ENCODE assay signal across 1 cellular context in the genomic region with DNA sequence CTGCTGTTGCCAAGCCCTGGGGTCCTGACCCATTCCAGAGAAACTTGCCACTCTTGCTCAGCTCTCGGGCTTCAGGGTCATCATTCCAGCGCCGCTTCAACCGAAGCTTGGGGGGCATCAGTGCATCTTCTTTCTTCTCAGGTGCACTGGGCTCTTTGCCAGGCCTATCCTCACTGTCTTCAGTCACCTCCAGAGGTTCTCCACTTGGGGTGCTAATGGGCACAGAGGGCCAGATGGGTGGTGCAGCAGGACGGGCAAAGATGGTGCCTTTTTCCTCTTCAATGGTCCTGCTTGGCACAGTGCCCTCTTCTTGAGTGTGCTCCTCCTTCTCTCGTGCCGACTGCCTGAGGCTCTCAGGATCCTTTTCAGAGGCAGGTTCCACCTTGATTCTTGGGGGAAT.
TF ChIP-seq lines count a peak whose summit lies in the region.

No MANE protein-coding gene starts in this region.

TF ChIP-seq in GM23338, 12 proteins besides CTCF, POLR2A, EP300 and RAD21 (continued from another document):
- TF ChIP-seq, protein P1, sequence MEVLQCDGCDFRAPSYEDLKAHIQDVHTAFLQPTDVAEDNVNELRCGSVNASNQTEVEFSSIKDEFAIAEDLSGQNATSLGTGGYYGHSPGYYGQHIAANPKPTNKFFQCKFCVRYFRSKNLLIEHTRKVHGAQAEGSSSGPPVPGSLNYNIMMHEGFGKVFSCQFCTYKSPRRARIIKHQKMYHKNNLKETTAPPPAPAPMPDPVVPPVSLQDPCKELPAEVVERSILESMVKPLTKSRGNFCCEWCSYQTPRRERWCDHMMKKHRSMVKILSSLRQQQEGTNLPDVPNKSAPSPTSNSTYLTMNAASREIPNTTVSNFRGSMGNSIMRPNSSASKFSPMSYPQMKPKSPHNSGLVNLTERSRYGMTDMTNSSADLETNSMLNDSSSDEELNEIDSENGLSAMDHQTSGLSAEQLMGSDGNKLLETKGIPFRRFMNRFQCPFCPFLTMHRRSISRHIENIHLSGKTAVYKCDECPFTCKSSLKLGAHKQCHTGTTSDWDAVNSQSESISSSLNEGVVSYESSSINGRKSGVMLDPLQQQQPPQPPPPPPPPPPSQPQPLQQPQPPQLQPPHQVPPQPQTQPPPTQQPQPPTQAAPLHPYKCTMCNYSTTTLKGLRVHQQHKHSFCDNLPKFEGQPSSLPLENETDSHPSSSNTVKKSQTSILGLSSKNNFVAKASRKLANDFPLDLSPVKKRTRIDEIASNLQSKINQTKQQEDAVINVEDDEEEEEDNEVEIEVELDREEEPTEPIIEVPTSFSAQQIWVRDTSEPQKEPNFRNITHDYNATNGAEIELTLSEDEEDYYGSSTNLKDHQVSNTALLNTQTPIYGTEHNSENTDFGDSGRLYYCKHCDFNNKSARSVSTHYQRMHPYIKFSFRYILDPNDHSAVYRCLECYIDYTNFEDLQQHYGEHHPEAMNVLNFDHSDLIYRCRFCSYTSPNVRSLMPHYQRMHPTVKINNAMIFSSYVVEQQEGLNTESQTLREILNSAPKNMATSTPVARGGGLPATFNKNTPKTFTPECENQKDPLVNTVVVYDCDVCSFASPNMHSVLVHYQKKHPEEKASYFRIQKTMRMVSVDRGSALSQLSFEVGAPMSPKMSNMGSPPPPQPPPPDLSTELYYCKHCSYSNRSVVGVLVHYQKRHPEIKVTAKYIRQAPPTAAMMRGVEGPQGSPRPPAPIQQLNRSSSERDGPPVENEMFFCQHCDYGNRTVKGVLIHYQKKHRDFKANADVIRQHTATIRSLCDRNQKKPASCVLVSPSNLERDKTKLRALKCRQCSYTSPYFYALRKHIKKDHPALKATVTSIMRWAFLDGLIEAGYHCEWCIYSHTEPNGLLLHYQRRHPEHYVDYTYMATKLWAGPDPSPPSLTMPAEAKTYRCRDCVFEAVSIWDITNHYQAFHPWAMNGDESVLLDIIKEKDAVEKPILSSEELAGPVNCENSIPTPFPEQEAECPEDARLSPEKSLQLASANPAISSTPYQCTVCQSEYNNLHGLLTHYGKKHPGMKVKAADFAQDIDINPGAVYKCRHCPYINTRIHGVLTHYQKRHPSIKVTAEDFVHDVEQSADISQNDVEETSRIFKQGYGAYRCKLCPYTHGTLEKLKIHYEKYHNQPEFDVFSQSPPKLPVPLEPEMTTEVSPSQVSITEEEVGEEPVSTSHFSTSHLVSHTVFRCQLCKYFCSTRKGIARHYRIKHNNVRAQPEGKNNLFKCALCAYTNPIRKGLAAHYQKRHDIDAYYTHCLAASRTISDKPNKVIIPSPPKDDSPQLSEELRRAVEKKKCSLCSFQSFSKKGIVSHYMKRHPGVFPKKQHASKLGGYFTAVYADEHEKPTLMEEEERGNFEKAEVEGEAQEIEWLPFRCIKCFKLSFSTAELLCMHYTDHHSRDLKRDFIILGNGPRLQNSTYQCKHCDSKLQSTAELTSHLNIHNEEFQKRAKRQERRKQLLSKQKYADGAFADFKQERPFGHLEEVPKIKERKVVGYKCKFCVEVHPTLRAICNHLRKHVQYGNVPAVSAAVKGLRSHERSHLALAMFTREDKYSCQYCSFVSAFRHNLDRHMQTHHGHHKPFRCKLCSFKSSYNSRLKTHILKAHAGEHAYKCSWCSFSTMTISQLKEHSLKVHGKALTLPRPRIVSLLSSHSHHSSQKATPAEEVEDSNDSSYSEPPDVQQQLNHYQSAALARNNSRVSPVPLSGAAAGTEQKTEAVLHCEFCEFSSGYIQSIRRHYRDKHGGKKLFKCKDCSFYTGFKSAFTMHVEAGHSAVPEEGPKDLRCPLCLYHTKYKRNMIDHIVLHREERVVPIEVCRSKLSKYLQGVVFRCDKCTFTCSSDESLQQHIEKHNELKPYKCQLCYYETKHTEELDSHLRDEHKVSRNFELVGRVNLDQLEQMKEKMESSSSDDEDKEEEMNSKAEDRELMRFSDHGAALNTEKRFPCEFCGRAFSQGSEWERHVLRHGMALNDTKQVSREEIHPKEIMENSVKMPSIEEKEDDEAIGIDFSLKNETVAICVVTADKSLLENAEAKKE (CRISPR knock-in tag; IDR thresholded peaks at IDR 0.05), result no peak
- no peak for TF ChIP-seq POLR2AphosphoS5 (IDR thresholded peaks at IDR 0.05; ENCODE audit: low read depth)
